Comparison of ENCODE assay signal across 8 cellular contexts in genomic region chr7:117127585-117128168, GRCh38.
A peak's percentile ranks its signal among the peaks of the same experiment; 100 is the strongest.
DNase-seq lines count a peak whose midpoint lies in the region; ATAC-seq, FAIRE-seq and TF ChIP-seq lines count a peak whose summit lies in the region.

No MANE protein-coding gene starts in this region.

- no peak overlapping the region for H3K4me3 Mint-ChIP-seq in Calu3 (ENCODE audit: low read depth, unreplicated experiment)

- H3K9me3 Mint-ChIP-seq in Calu3 (ENCODE audit: low read depth, unreplicated experiment): no peaks in the 10 kb centered on the region

- RAD21 ChIA-PET in GM12878 (lab: Charles Lee; ENCODE audit: unreplicated experiment): interaction anchor here (0.6 to 16.7 kb wide), 27 partner anchors 7 to 1026 kb away, joined by 3 to 379 read pairs (median 4); partner anchors contain the start of gene ST7

- no peaks in the 10 kb centered on the region for H3K9me3 ChIP-seq in Loucy (ENCODE audit: insufficient read depth, low read depth, low read length)
- H3K9me3 ChIP-seq in GM12878 (replicated peaks; ENCODE audit: control insufficient read depth, insufficient read depth, low read length): no peaks in the 10 kb centered on the region

- no peak overlapping the region for H3K27ac Mint-ChIP-seq in Calu3 (ENCODE audit: unreplicated experiment)

- FAIRE-seq in GM12878 (lab: Jason Lieb, UNC): peak; percentile 52

- peak; percentile 47 for DNase-seq in Calu3
- peak; percentile 80 for DNase-seq in SK-MEL-5 (ENCODE audit: low read depth, low spot score)
- peak; percentile 23 for DNase-seq in GM12878 (ENCODE audit: low read depth, low spot score)
- peak in 1 of 2 donors; percentile 65 for DNase-seq in left colon
- DNase-seq in stimulated activated CD8-positive, alpha-beta memory T cell treated with anti-CD3 and anti-CD28 coated beads, Interleukin-4, amount 100 ng/mL, for 48 hours: peak; percentile 63

- TF ChIP-seq RAD21 in GM12878 (IDR thresholded peaks at IDR 0.05; ENCODE audit: insufficient read depth, low read depth, low read length): peak; percentile 72

- no peak overlapping the region for H3K4me3 ChIP-seq in Loucy (ENCODE audit: low read length, poor library complexity, severe bottlenecking)
- H3K4me3 ChIP-seq in GM12878: no peak overlapping the region

- H3K27ac ChIP-seq in GM12878 (ENCODE audit: control insufficient read depth, insufficient read depth): no peak overlapping the region

- TF ChIP-seq CTCF in Calu3 (IDR thresholded peaks at IDR 0.05; ENCODE audit: unreplicated experiment): peak; percentile 49
- TF ChIP-seq CTCF in Loucy (conservative IDR thresholded peaks at IDR 0.05; ENCODE audit: low read length): peak; percentile 90
- TF ChIP-seq CTCF in GM12878 (IDR thresholded peaks at IDR 0.05 in 2 of 3, conservative IDR thresholded peaks at IDR 0.05 in 1 of 3; ENCODE audit: control insufficient read depth in 2 of 3, extremely low read depth in 1 of 3, insufficient read depth in 1 of 3, low read depth in 3 of 3, low read length in 3 of 3): peak; percentile 56 to 66 (median 64); a peak in 5 of 6 replicates

- H4K20me1 ChIP-seq in Loucy (ENCODE audit: insufficient read depth, low read length, poor library complexity, severe bottlenecking) (no peaks in the 10 kb centered on the region), GM12878 (ENCODE audit: control insufficient read depth, insufficient read depth) (no peaks in the 10 kb centered on the region)

- 2% methylated on average over 2 of the region's 2 CpGs for WGBS in GM12878 (ENCODE audit: insufficient coverage, insufficient replicate concordance, low lambda C conversion rate, missing lambda C conversion rate)

- POLR2A ChIA-PET in GM12878 (lab: Charles Lee): interaction anchor here (1.6 to 4.5 kb wide), 2 partner anchors 173 to 196 kb away, joined by 5 to 21 read pairs; no protein-coding TSS in a partner anchor

- H3K4me2 ChIP-seq in Loucy (ENCODE audit: low read depth, low read length, poor library complexity, severe bottlenecking) (no peak overlapping the region), GM12878 (ENCODE audit: control insufficient read depth, insufficient read depth) (no peak overlapping the region)

- ATAC-seq in GM19397 (IDR thresholded peaks at IDR 0.05; ENCODE audit: unreplicated experiment): peak; percentile 58
- ATAC-seq in GM12878: peak; percentile 82
- peak; percentile 59 for ATAC-seq in left colon
- no peak for ATAC-seq in HG03439 (IDR thresholded peaks at IDR 0.05; ENCODE audit: unreplicated experiment)

- no peaks in the 10 kb centered on the region for H3F3A ChIP-seq in Loucy (ENCODE audit: low read depth)

- no peaks in the 10 kb centered on the region for H3K36me3 ChIP-seq in Loucy (ENCODE audit: insufficient read depth, low read length)
- H3K36me3 ChIP-seq in GM12878 (ENCODE audit: control insufficient read depth in 2 of 2, insufficient read depth in 2 of 2, low read length in 1 of 2): peaks cover 0 to 9% of the 10 kb centered on the region in 2 experiments; a peak in 2 of 4 replicates

- SMC1A ChIA-PET in GM12878 (lab: Charles Lee; ENCODE audit: uncharacterized antibody, unreplicated experiment): interaction anchor here (0.5 to 15.4 kb wide), 22 partner anchors 8 to 262 kb away, joined by 3 to 527 read pairs (median 4); partner anchors contain the start of gene ST7

- H3K4me1 ChIP-seq in Loucy (ENCODE audit: insufficient read depth, low read length, poor library complexity, severe bottlenecking) (peaks cover 5% of the 10 kb centered on the region), GM12878 (ENCODE audit: control insufficient read depth, insufficient read depth, low read length) (peaks cover 10% of the 10 kb centered on the region)

- no peak for TF ChIP-seq POLR2A in GM12878 (IDR thresholded peaks at IDR 0.05; ENCODE audit: low read depth, low read length)

- no peaks in the 10 kb centered on the region for H3K36me3 Mint-ChIP-seq in Calu3 (ENCODE audit: insufficient read depth, unreplicated experiment)

- H3K9ac ChIP-seq in Loucy (ENCODE audit: low read depth, low read length, poor library complexity, severe bottlenecking) (no peak overlapping the region), GM12878 (ENCODE audit: control insufficient read depth, insufficient read depth, low read length) (no peak overlapping the region)

- no peaks in the 10 kb centered on the region for H3K27me3 Mint-ChIP-seq in Calu3 (ENCODE audit: unreplicated experiment)

- CTCF ChIA-PET in Calu3 (lab: Charles Lee): interaction anchor here (0.6 to 2.1 kb wide), 12 partner anchors 8 to 588 kb away, joined by 3 to 9 read pairs (median 4); no protein-coding TSS in a partner anchor
- CTCF ChIA-PET in GM12878 (lab: Yijun Ruan, JAX): interaction anchor here (0.6 to 16.7 kb wide), 56 partner anchors 7 to 536 kb away, joined by 3 to 827 read pairs (median 5); no protein-coding TSS in a partner anchor

- H3K79me2 ChIP-seq in Loucy (ENCODE audit: insufficient read depth, low read length): no peaks in the 10 kb centered on the region
- H3K79me2 ChIP-seq in GM12878 (ENCODE audit: control insufficient read depth, insufficient read depth, low read length): peaks cover 3% of the 10 kb centered on the region

- in situ Hi-C loops in SK-MEL-5 (cut with HindIII; ENCODE audit: low pct_unique_long_range_greater_than_20kb, low sequenced_read_pairs) (loop anchor here (5.0 kb wide), 1 partner anchor 110 kb away; no protein-coding TSS in a partner anchor), GM12878 (cut with MboI) (loop anchor here (5.0 kb wide), 1 partner anchor 200 kb away; no protein-coding TSS in a partner anchor)

- no peaks in the 10 kb centered on the region for H3K27me3 ChIP-seq in Loucy (ENCODE audit: insufficient read depth, low read length, poor library complexity, severe bottlenecking)
- H3K27me3 ChIP-seq in GM12878 (replicated peaks in 1 of 2; ENCODE audit: control insufficient read depth in 2 of 2, insufficient read depth in 2 of 2, low read length in 1 of 2): no peaks in the 10 kb centered on the region

- no peaks in the 10 kb centered on the region for H3K4me1 Mint-ChIP-seq in Calu3 (ENCODE audit: low read depth, unreplicated experiment)

- no peaks in the 10 kb centered on the region for H3K9me2 ChIP-seq in Loucy (replicated peaks; ENCODE audit: low read depth, low read length)

- intact Hi-C loops in Calu3 (cut with micrococcal nuclease; ENCODE audit: unreplicated experiment): loop anchor here (1.0 to 10.0 kb wide), 3 partner anchors 197 to 955 kb away; no protein-coding TSS in a partner anchor
- intact Hi-C loops in GM12878 (cut with micrococcal nuclease; ENCODE audit: unreplicated experiment): loop anchor here (1.0 to 5.0 kb wide), 3 partner anchors 143 to 260 kb away; no protein-coding TSS in a partner anchor
- intact Hi-C loops in left colon (cut with DNase I, micrococcal nuclease): no loop called here

- no peak overlapping the region for H2AFZ ChIP-seq in Loucy (ENCODE audit: low read length)
- no peak overlapping the region for H2AFZ ChIP-seq in GM12878 (ENCODE audit: control insufficient read depth, low read depth, low read length)

- BruUV-seq in Calu3 (replicated peaks; lab: Mats Ljungman, UMichigan) (no TSS peak), GM12878 (replicated peaks; lab: Mats Ljungman, UMichigan) (no TSS peak)

- TF ChIP-seq EP300 in GM12878 (IDR thresholded peaks at IDR 0.05; ENCODE audit: borderline replicate concordance in 1 of 2, control insufficient read depth in 1 of 2, low read depth in 2 of 2, low read length in 2 of 2): no peak

TF ChIP-seq in GM12878, 131 proteins besides CTCF, POLR2A, EP300 and RAD21:
- TF ChIP-seq, protein P1, sequence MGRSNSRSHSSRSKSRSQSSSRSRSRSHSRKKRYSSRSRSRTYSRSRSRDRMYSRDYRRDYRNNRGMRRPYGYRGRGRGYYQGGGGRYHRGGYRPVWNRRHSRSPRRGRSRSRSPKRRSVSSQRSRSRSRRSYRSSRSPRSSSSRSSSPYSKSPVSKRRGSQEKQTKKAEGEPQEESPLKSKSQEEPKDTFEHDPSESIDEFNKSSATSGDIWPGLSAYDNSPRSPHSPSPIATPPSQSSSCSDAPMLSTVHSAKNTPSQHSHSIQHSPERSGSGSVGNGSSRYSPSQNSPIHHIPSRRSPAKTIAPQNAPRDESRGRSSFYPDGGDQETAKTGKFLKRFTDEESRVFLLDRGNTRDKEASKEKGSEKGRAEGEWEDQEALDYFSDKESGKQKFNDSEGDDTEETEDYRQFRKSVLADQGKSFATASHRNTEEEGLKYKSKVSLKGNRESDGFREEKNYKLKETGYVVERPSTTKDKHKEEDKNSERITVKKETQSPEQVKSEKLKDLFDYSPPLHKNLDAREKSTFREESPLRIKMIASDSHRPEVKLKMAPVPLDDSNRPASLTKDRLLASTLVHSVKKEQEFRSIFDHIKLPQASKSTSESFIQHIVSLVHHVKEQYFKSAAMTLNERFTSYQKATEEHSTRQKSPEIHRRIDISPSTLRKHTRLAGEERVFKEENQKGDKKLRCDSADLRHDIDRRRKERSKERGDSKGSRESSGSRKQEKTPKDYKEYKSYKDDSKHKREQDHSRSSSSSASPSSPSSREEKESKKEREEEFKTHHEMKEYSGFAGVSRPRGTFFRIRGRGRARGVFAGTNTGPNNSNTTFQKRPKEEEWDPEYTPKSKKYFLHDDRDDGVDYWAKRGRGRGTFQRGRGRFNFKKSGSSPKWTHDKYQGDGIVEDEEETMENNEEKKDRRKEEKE (IDR thresholded peaks at IDR 0.05): no peak
- TF ChIP-seq ZZZ3 (IDR thresholded peaks at IDR 0.05; ENCODE audit: control insufficient read depth, insufficient read length, low read depth) (no peak), STAT3 (IDR thresholded peaks at IDR 0.05; ENCODE audit: low read depth, low read length) (no peak), SMC3 (IDR thresholded peaks at IDR 0.05; ENCODE audit: borderline replicate concordance, low read length) (peak; percentile 82), RBBP5 (conservative IDR thresholded peaks at IDR 0.05) (no peak), YY1 (IDR thresholded peaks at IDR 0.05; ENCODE audit: low read depth, low read length) (peak; percentile 34; the same call in 1 of the 2 replicates)

Comparison
In these comparisons a context has a peak if more than half of its experiments do, and no peak if none do; other contexts are left out.
1. intact Hi-C loops: an anchor here in Calu3 (1.0 to 10.0 kb wide) and GM12878 (1.0 to 5.0 kb wide); none called in left colon.